ENCODE assay signal across 7 cellular contexts in the genomic region with DNA sequence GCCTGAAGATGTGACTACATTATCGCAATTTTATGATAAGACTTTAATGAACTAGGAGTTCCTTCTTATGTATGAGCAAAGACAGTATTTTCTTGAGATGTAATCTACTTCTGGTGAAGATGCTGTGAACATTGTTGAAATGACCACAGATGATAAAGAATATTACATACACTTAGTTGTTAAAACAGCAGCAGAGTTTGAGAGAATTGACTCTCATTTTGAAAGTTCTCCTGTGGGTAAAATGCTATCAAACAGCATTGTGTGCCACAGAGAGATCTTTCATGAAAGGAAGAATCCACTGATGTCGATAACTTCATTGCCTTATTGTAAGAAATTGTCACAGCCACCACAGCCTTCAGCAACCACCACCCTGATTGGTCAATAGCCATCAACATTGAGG. TPM values are rescaled to one million over a fixed set of nuclear protein-coding genes. Genes with fewer than 3 reads are reported as not detected.
"Had no signal": no experiment of that assay in that cellular context is flagged by ENCODE, and none has a peak within 500 bp of the region (broad histone marks: within the 10 kb centered on the region; RNA-seq: fewer than 3 reads in every experiment).

No MANE protein-coding gene starts in this region.

- ATAC-seq: HepG2, K562 had no signal

- H3K27ac ChIP-seq: HL-60 had no signal

- H3K4me3 Mint-ChIP-seq: IgD-negative memory B cell had no signal

- H3K27ac Mint-ChIP-seq: IgD-negative memory B cell had no signal

- DNase-seq: IMR-90, KBM-7 had no signal

- FAIRE-seq: HepG2, HTR-8/SVneo, K562 had no signal

- H3K4me3 ChIP-seq: K562 had no signal

RNA-seq across cellular contexts. Expression of gene FAM151B, which starts 8.0 kb away (rescaled TPM):
- polyA plus RNA-seq: IgD-negative memory B cell had no signal
